In the genomic region with DNA sequence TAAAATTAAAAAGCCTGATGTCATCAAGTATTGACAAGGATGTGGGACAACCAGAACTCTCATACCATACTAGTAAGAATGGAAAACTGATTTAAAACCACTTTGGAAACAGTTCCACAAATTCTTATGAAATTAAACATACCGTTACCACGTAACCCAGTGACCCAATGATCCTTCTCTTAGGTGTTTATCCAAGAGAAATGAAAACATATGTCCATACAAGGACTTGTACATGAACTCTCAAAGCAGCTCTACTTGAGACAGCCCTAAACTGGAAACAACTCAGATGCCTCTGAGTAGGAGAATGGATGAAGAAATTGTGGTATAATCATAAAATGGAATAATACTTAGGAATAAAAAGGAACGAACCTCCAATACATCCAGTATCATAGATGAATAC, we compare ENCODE assay signal across 22 cellular contexts. TPM values are rescaled to one million over a fixed set of nuclear protein-coding genes. Genes with fewer than 3 reads are reported as not detected.
DNase-seq lines count a peak whose midpoint lies in the region; ATAC-seq and TF ChIP-seq lines count a peak whose summit lies in the region.
"Had no signal": no experiment of that assay in that cellular context is flagged by ENCODE, and none has a peak within 500 bp of the region (broad histone marks: within the 10 kb centered on the region; RNA-seq: fewer than 3 reads in every experiment).

No MANE protein-coding gene starts in this region.

- H2AFZ ChIP-seq in fibroblast of lung (ENCODE audit: low read length) (no peak overlapping the region), mesenchymal stem cell (ENCODE audit: low read depth, low read length) (no peak overlapping the region)

- H2BK120ac ChIP-seq in mesenchymal stem cell (ENCODE audit: low read depth, low read length), result no peak overlapping the region

- H3K9ac ChIP-seq in adipocyte (ENCODE audit: low read length) (no peak overlapping the region), fibroblast of lung (ENCODE audit: insufficient read depth, low read length) (no peak overlapping the region), mesenchymal stem cell (ENCODE audit: low read length) (no peak overlapping the region)
- H3K9ac ChIP-seq: SK-N-SH had no signal

- no peak overlapping the region for H3K18ac ChIP-seq in mesenchymal stem cell (ENCODE audit: low read depth in 1 of 2, low read length in 2 of 2)

- no peak for TF ChIP-seq CTCF in AG04450 (IDR thresholded peaks at IDR 0.05; ENCODE audit: low read depth, low read length)
- no peak for TF ChIP-seq CTCF in fibroblast of lung (conservative IDR thresholded peaks at IDR 0.05 in 1 of 2, IDR thresholded peaks at IDR 0.05 in 1 of 2; ENCODE audit: low read depth in 1 of 2, low read length in 2 of 2)
- no peak for TF ChIP-seq CTCF in heart left ventricle (IDR thresholded peaks at IDR 0.05)
- no peak for TF ChIP-seq CTCF in RWPE1 (conservative IDR thresholded peaks at IDR 0.05; ENCODE audit: low read depth)

- no peak overlapping the region for H4K8ac ChIP-seq in mesenchymal stem cell (ENCODE audit: low read length)

- H3K27me3 ChIP-seq in AG04450 (ENCODE audit: control insufficient read depth, insufficient read depth, low read length), result no peaks in the 10 kb centered on the region
- peaks cover 3% of the 10 kb centered on the region for H3K27me3 ChIP-seq in adipocyte (replicated peaks; ENCODE audit: control insufficient read depth, insufficient read depth, low read length)
- peaks cover 3% of the 10 kb centered on the region for H3K27me3 ChIP-seq in fibroblast of lung (ENCODE audit: control insufficient read depth, insufficient read depth, low read length)
- H3K27me3 ChIP-seq in mesenchymal stem cell (ENCODE audit: control insufficient read depth in 1 of 2, insufficient read depth in 1 of 2, low read length in 2 of 2), result peaks cover 0 to 9% of the 10 kb centered on the region in 2 experiments
- no peaks in the 10 kb centered on the region for H3K27me3 ChIP-seq in heart left ventricle

- H4K20me1 ChIP-seq in fibroblast of lung (ENCODE audit: control insufficient read depth, extremely low read depth, insufficient read depth, low read length), result no peaks in the 10 kb centered on the region

- intact Hi-C loops in heart left ventricle (cut with DNase I), result no loop called here

- no peak overlapping the region for H2AK5ac ChIP-seq in mesenchymal stem cell (ENCODE audit: low read length, severe bottlenecking)

- POLR2A ChIA-PET in AG04450 (lab: Yijun Ruan, JAX), result no interaction called here
- POLR2A ChIA-PET in RWPE1 (lab: Yijun Ruan, JAX; ENCODE audit: low non-redundant PET), result no interaction called here

- no peaks in the 10 kb centered on the region for H3K79me1 ChIP-seq in mesenchymal stem cell (replicated peaks; ENCODE audit: low read length, poor library complexity, severe bottlenecking)

- ATAC-seq in GM21367 (IDR thresholded peaks at IDR 0.05; ENCODE audit: unreplicated experiment) (no peak), heart left ventricle (no peak)

- H2BK5ac ChIP-seq in mesenchymal stem cell (ENCODE audit: low read depth, low read length, poor library complexity, severe bottlenecking), result no peak overlapping the region

- no peaks in the 10 kb centered on the region for H3K36me3 ChIP-seq in adipocyte (ENCODE audit: control insufficient read depth, insufficient read depth, low read length, severe bottlenecking)
- no peaks in the 10 kb centered on the region for H3K36me3 ChIP-seq in fibroblast of lung (ENCODE audit: control insufficient read depth, insufficient read depth, low read length)
- H3K36me3 ChIP-seq in mesenchymal stem cell (ENCODE audit: control insufficient read depth in 1 of 2, insufficient read depth in 2 of 2, low read depth in 1 of 2, low read length in 2 of 2), result peaks cover 0 to 18% of the 10 kb centered on the region in 2 experiments
- no peaks in the 10 kb centered on the region for H3K36me3 ChIP-seq in heart left ventricle

- H3K23ac ChIP-seq in mesenchymal stem cell (ENCODE audit: low read length in 2 of 2), result no peak overlapping the region

- no peak overlapping the region for H4K91ac ChIP-seq in mesenchymal stem cell (ENCODE audit: low read length)

- H3K27ac ChIP-seq in AG04450 (ENCODE audit: low read depth, low read length) (no peak overlapping the region), fibroblast of lung (ENCODE audit: insufficient read depth, low read length) (no peak overlapping the region), mesenchymal stem cell (ENCODE audit: low read length, poor library complexity, severe bottlenecking) (no peak overlapping the region), heart left ventricle (no peak overlapping the region), RWPE1 (no peak overlapping the region)

- no peak overlapping the region for H3K14ac ChIP-seq in mesenchymal stem cell (ENCODE audit: low read length in 2 of 2)

- H3K4me1 ChIP-seq in adipocyte (ENCODE audit: control insufficient read depth, insufficient read depth, low read length) (no peaks in the 10 kb centered on the region), fibroblast of lung (ENCODE audit: control insufficient read depth, extremely low read depth, insufficient read depth, low read length) (no peaks in the 10 kb centered on the region), mesenchymal stem cell (ENCODE audit: control insufficient read depth, insufficient read depth, low read depth, low read length) (peaks cover 6% of the 10 kb centered on the region), heart left ventricle (peaks cover 0 to 4% (median 0%) of the 10 kb centered on the region in 12 donors)

- DNase-seq in AG04450 (ENCODE audit: low read depth, low spot score) (peak; percentile 46), adipocyte (ENCODE audit: low read depth) (peak; percentile 27), fibroblast of lung (ENCODE audit: low read depth in 2 of 2) (peak; percentile 46 to 52), mesenchymal stem cell (peak; percentile 23), heart left ventricle (no peak), SKM-1 treated with dmso at 0.1 percent for 144 hours (lab: John Stamatoyannopoulos, UW; ENCODE audit: unreplicated experiment) (no peak), RWPE1 (ENCODE audit: low spot score) (no peak)
- DNase-seq: 8988T; ACHN; C1 segment of cervical spinal cord; Caco-2; CD4-positive, alpha-beta memory T cell; DMS79; GF-D8; KG1; MM.1S; NCI-H2029; NCI-H446; NCI-H524 treated with DMSO at 0.1 percent for 48 hours; NCI-H774; SK-N-SH had no signal

- no peak overlapping the region for H3K4ac ChIP-seq in mesenchymal stem cell (ENCODE audit: low read depth in 1 of 2, low read length in 2 of 2)

- CTCF ChIA-PET in AG04450 (lab: Charles Lee), result no interaction called here
- CTCF ChIA-PET in RWPE1 (lab: Yijun Ruan, JAX), result interaction anchor here (1.0 kb wide), 1 partner anchor 94 kb away, joined by 4 read pairs; no protein-coding TSS in a partner anchor

- WGBS in mesenchymal stem cell, result 72% methylated on average over 2 of the region's 3 CpGs
- WGBS in heart left ventricle, 4 donors, result 91 to 93% (median 92%) methylated on average over 3 of the region's 3 CpGs

- no peaks in the 10 kb centered on the region for H3K79me2 ChIP-seq in fibroblast of lung (ENCODE audit: control insufficient read depth, insufficient read depth, low read length)

- H3K4me2 ChIP-seq in fibroblast of lung (ENCODE audit: extremely low read depth, insufficient read depth, low read length), result no peak overlapping the region
- H3K4me2 ChIP-seq in mesenchymal stem cell (ENCODE audit: low read length, poor library complexity, severe bottlenecking), result no peak overlapping the region
- H3K4me2 ChIP-seq: SK-N-SH had no signal

- no peak for TF ChIP-seq POLR2A in heart left ventricle (IDR thresholded peaks at IDR 0.05)

- H2BK15ac ChIP-seq in mesenchymal stem cell (ENCODE audit: low read depth, poor library complexity, severe bottlenecking), result no peak overlapping the region

- H3K9me3 ChIP-seq in AG04450 (ENCODE audit: control insufficient read depth, insufficient read depth, low read length), result no peaks in the 10 kb centered on the region
- H3K9me3 ChIP-seq in adipocyte (ENCODE audit: control insufficient read depth, low read length), result no peaks in the 10 kb centered on the region
- H3K9me3 ChIP-seq in fibroblast of lung (ENCODE audit: control insufficient read depth, insufficient read depth, low read depth, low read length), result no peaks in the 10 kb centered on the region
- no peaks in the 10 kb centered on the region for H3K9me3 ChIP-seq in mesenchymal stem cell (ENCODE audit: control insufficient read depth, low read length)
- peaks cover 0 to 4% (median 0%) of the 10 kb centered on the region in 12 donors for H3K9me3 ChIP-seq in heart left ventricle
- H3K9me3 ChIP-seq: Caco-2, SK-N-SH had no signal

- no peak overlapping the region for H3K4me3 ChIP-seq in AG04450 (ENCODE audit: low read depth, low read length)
- H3K4me3 ChIP-seq in adipocyte (ENCODE audit: low read length), result no peak overlapping the region
- H3K4me3 ChIP-seq in fibroblast of lung (replicated peaks in 1 of 4; ENCODE audit: control extremely low read depth in 1 of 4, insufficient read depth in 1 of 4, low read depth in 3 of 4, low read length in 4 of 4), result no peak overlapping the region
- no peak overlapping the region for H3K4me3 ChIP-seq in mesenchymal stem cell (ENCODE audit: insufficient read depth in 1 of 2, low read depth in 1 of 2, low read length in 2 of 2)
- H3K4me3 ChIP-seq in heart left ventricle, result no peak overlapping the region

- no peak overlapping the region for H2BK12ac ChIP-seq in mesenchymal stem cell (ENCODE audit: low read length in 2 of 2)

RNA-seq across cellular contexts. Expression of gene SLC6A16, which starts 27.6 kb away (rescaled TPM):
- polyA plus RNA-seq in AG04450 (2011; rRNA removed) (1.5 and 1.6 TPM in 2 replicates), fibroblast of lung (0.08 and 0.62 TPM in 2 replicates), heart left ventricle (under 1 TPM; 0.33 to 0.53 TPM)
- 1.3 and 2.7 TPM in 2 replicates for polyA minus RNA-seq in AG04450 (2011; rRNA and poly(A)+ RNA removed)
- total RNA-seq in fibroblast of lung (under 0.01 TPM in 2 replicates), heart left ventricle (1 to 10 TPM in 1 of 9 donors, under 1 TPM in 8; 0.27 to 1.3 (median 0.40) TPM)
- 0.12 and 0.22 TPM in 2 replicates for polyA plus RNA-seq in fibroblast of lung (2012)
- polyA minus RNA-seq in fibroblast of lung (ENCODE audit: low replicate concordance), result not detected in 2 replicates
- polyA plus RNA-seq in mesenchymal stem cell (2013, experiment 1 of 2), result 3.5 TPM
- polyA plus RNA-seq in mesenchymal stem cell (2013, experiment 2 of 2), result 3.6 TPM

RNA-seq across cellular contexts. Expression of gene CD37, which starts 37.8 kb away (rescaled TPM):
- polyA plus RNA-seq in AG04450 (2011; rRNA removed) (not detected in 2 replicates), fibroblast of lung (not detected in 2 replicates), heart left ventricle (1 to 10 TPM; 3.3 to 3.9 TPM)
- polyA minus RNA-seq in AG04450 (2011; rRNA and poly(A)+ RNA removed), result not detected in 2 replicates
- total RNA-seq in fibroblast of lung (not detected in 2 replicates), heart left ventricle (10 to 100 TPM in 2 of 9 donors, 1 to 10 TPM in 7; 1.4 to 45.2 (median 4.2) TPM)
- polyA plus RNA-seq in fibroblast of lung (2012), result 1.1 and 10.5 TPM in 2 replicates
- polyA minus RNA-seq in fibroblast of lung (ENCODE audit: low replicate concordance), result not detected in 2 replicates
- polyA plus RNA-seq in mesenchymal stem cell (2013, experiment 1 of 2), result not detected
- polyA plus RNA-seq in mesenchymal stem cell (2013, experiment 2 of 2), result not detected
- total RNA-seq: Caco-2 had no signal
- polyA plus RNA-seq: SK-N-SH had no signal

Comparison
In these comparisons a context has a peak if more than half of its experiments do, and no peak if none do; other contexts are left out.
1. DNase-seq: peak in AG04450 (single experiment), adipocyte (single experiment), fibroblast of lung (2 of 2) and mesenchymal stem cell (single experiment); none in heart left ventricle (0 of 5), SKM-1 treated with dmso at 0.1 percent for 144 hours (single experiment) and RWPE1 (single experiment).